ENCODE assay signal across 20 cellular contexts in the genomic region with DNA sequence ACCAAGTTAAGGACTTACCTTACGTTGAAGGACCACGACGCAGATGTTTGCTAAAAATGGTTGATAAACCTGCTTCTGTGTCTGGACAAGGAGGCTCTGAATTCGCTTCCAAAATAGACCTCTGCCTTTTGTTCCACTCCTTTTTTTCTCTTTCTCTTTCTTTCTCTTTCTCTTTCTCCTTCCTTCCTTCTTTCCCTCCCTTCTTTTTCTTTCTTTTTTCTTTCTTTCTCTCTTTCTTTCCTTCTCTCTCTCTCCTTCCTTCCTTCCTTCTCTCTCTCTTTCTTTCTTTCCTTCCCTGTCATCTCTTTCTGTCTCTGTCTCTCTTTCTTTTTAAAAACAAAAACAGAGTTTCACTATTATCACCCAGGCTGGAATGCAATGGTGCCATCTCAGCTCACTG.
A peak's percentile ranks its signal among the peaks of the same experiment; 100 is the strongest.
DNase-seq lines count a peak whose midpoint lies in the region; ATAC-seq, FAIRE-seq and TF ChIP-seq lines count a peak whose summit lies in the region.
"Had no signal": no experiment of that assay in that cellular context is flagged by ENCODE, and none has a peak within 500 bp of the region (broad histone marks: within the 10 kb centered on the region; RNA-seq: fewer than 3 reads in every experiment).

No MANE protein-coding gene starts in this region.

- H3K9me2 ChIP-seq in HCT116 (ENCODE audit: insufficient read depth): no peaks in the 10 kb centered on the region

- H3K4me3 ChIP-seq in A549 (no peak overlapping the region), HCT116 (replicated peaks in 1 of 2; ENCODE audit: low read depth in 1 of 2, low read length in 2 of 2) (no peak overlapping the region), SK-N-MC (no peak overlapping the region), esophagus squamous epithelium (no peak overlapping the region)
- H3K4me3 ChIP-seq: HAP-1 had no signal

- peak overlapping the region; percentile 10 for H2AFZ ChIP-seq in HCT116 (ENCODE audit: low read depth, low read length, poor library complexity, severe bottlenecking)

- POLR2A ChIA-PET in A549 (lab: Yijun Ruan, JAX): no interaction called here
- POLR2A ChIA-PET in HCT116 (lab: Charles Lee): no interaction called here

- no peaks in the 10 kb centered on the region for H3K79me2 ChIP-seq in HCT116 (ENCODE audit: insufficient read depth, low read length)

- peaks cover 33% of the 10 kb centered on the region for H3K4me1 ChIP-seq in A549
- peaks cover 23 to 31% of the 10 kb centered on the region in 2 experiments for H3K4me1 ChIP-seq in HCT116 (ENCODE audit: control insufficient read depth in 1 of 2, insufficient read depth in 2 of 2, low read length in 2 of 2)
- peaks cover 11 to 34% (median 25%) of the 10 kb centered on the region in 3 donors for H3K4me1 ChIP-seq in esophagus squamous epithelium
- H3K4me1 ChIP-seq: BE2C, HAP-1 had no signal

- TF ChIP-seq RAD21 in A549 (conservative IDR thresholded peaks at IDR 0.05 in 1 of 2, IDR thresholded peaks at IDR 0.05 in 1 of 2) (no peak), HCT116 (IDR thresholded peaks at IDR 0.05; ENCODE audit: low read depth) (no peak)

- no peak for TF ChIP-seq CTCF in A549 (IDR thresholded peaks at IDR 0.05)
- no peak for TF ChIP-seq CTCF in HCT116 (IDR thresholded peaks at IDR 0.05 in 2 of 3, conservative IDR thresholded peaks at IDR 0.05 in 1 of 3; ENCODE audit: borderline replicate concordance in 1 of 3, insufficient read depth in 1 of 3, low read depth in 2 of 3, low read length in 2 of 3)
- TF ChIP-seq CTCF in esophagus squamous epithelium (IDR thresholded peaks at IDR 0.05): no peak

- intact Hi-C loops in HCT116 (cut with micrococcal nuclease): no loop called here
- intact Hi-C loops in esophagus squamous epithelium (cut with DNase I): no loop called here

- no peaks in the 10 kb centered on the region for H3K36me3 ChIP-seq in HCT116 (ENCODE audit: control insufficient read depth in 1 of 2, insufficient read depth in 2 of 2, low read length in 2 of 2)
- H3K36me3 ChIP-seq in SK-N-MC (ENCODE audit: insufficient read depth, low read length): no peaks in the 10 kb centered on the region
- no peaks in the 10 kb centered on the region for H3K36me3 ChIP-seq in esophagus squamous epithelium
- H3K36me3 ChIP-seq: BE2C, HAP-1 had no signal

- CTCF ChIA-PET in A549 (lab: Yijun Ruan, JAX): no interaction called here
- CTCF ChIA-PET in HCT116 (lab: Charles Lee): no interaction called here

- no TSS peak for BruUV-seq in HCT116 (replicated peaks; lab: Mats Ljungman, UMichigan)

- no peak for TF ChIP-seq EP300 in A549 (IDR thresholded peaks at IDR 0.05)

- RAD21 ChIA-PET in HCT116 (lab: Charles Lee; ENCODE audit: low non-redundant PET in 1 of 2, low total read pairs in 2 of 2, uncharacterized antibody in 2 of 2, unreplicated experiment in 2 of 2): no interaction called here

- TF ChIP-seq POLR2A in A549 (IDR thresholded peaks at IDR 0.05; ENCODE audit: low read length): no peak
- TF ChIP-seq POLR2A in HCT116 (IDR thresholded peaks at IDR 0.05; ENCODE audit: borderline replicate concordance, extremely low read depth, insufficient read depth, insufficient read length): no peak
- TF ChIP-seq POLR2A in esophagus squamous epithelium (IDR thresholded peaks at IDR 0.05): no peak

- ATAC-seq in A549: no peak
- ATAC-seq in HCT116: no peak

- H3K4me2 ChIP-seq in A549 (peak overlapping the region; percentile 73), HCT116 (ENCODE audit: low read length) (peak overlapping the region; percentile 38)

- H3K27me3 ChIP-seq in HCT116 (ENCODE audit: insufficient read depth, low read length) (no peaks in the 10 kb centered on the region), esophagus squamous epithelium (no peaks in the 10 kb centered on the region)

- no peaks in the 10 kb centered on the region for H3K9me3 ChIP-seq in A549
- no peaks in the 10 kb centered on the region for H3K9me3 ChIP-seq in HCT116 (ENCODE audit: control insufficient read depth in 1 of 2, insufficient read depth in 1 of 2, low read depth in 1 of 2, low read length in 2 of 2)
- no peaks in the 10 kb centered on the region for H3K9me3 ChIP-seq in SK-N-MC (ENCODE audit: low read depth, low read length)
- no peaks in the 10 kb centered on the region for H3K9me3 ChIP-seq in esophagus squamous epithelium
- H3K9me3 ChIP-seq: BE2C, HAP-1 had no signal

- WGBS in A549 (ENCODE audit: missing lambda C conversion rate): 53% methylated on average over 4 of the region's 4 CpGs
- 53 to 88% methylated on average over 3 of the region's 4 CpGs for WGBS in esophagus squamous epithelium, 2 donors

- H3K27ac ChIP-seq in A549 (peak overlapping the region; percentile 23 to 55; a peak in 3 of 6 replicates), HCT116 (ENCODE audit: low read depth, low read length) (no peak overlapping the region), SK-N-MC (peak overlapping the region; percentile 37), esophagus squamous epithelium (peak overlapping the region in 3 of 4 donors; percentile 12 to 81 (median 77))

- no peaks in the 10 kb centered on the region for H4K20me1 ChIP-seq in HCT116 (ENCODE audit: insufficient read depth)

- DNase-seq in A549 (ENCODE audit: low read depth in 1 of 2, low spot score in 1 of 2) (no peak), HCT116 (ENCODE audit: low read depth, low spot score) (no peak), SK-N-MC (ENCODE audit: low read depth, low spot score) (no peak), esophagus squamous epithelium (lab: John Stamatoyannopoulos, UW) (no peak), GM03348 (ENCODE audit: low spot score) (no peak), NCI-H524 (lab: John Stamatoyannopoulos, UW) (no peak), NCI-H526 treated with DMSO at 0.1 percent for 48 hours (lab: John Stamatoyannopoulos, UW) (no peak)
- DNase-seq: BE2C; CD4-positive, CD25-positive, alpha-beta regulatory T cell; COR-L47; GDM1; Kasumi-1; NCI-H1092 treated with DMSO at 0.1 percent for 48 hours; NCI-H146; NCI-H2171; NCI-H748 treated with DMSO at 0.1 percent for 48 hours; NK-92 treated with Interleukin-12 subunit alpha and Interleukin-12 subunit beta, amount 100 ng/mL, for 24 hours; RPMI8226 had no signal

- no peak for FAIRE-seq in A549 (lab: Jason Lieb, UNC)
- FAIRE-seq: HTR-8/SVneo had no signal

- H3K9ac ChIP-seq in HCT116 (ENCODE audit: low read length): no peak overlapping the region
- no peak overlapping the region for H3K9ac ChIP-seq in SK-N-MC (ENCODE audit: insufficient read length)

TF ChIP-seq in A549, 52 proteins besides CTCF, POLR2A, EP300 and RAD21 (continues in another document):
- TF ChIP-seq SREBF2 (IDR thresholded peaks at IDR 0.05) (no peak), MAX (IDR thresholded peaks at IDR 0.05) (no peak), HOXB13 (CRISPR knock-in tag; IDR thresholded peaks at IDR 0.05; ENCODE audit: low read depth) (0 out of 2 replicates have a peak, but pooled peaks have one; percentile 1), RARB (CRISPR knock-in tag; IDR thresholded peaks at IDR 0.05) (no peak), EHF (CRISPR knock-in tag; IDR thresholded peaks at IDR 0.05) (peak; percentile 58; the same call in 1 of the 2 replicates), CHD4 (IDR thresholded peaks at IDR 0.05; ENCODE audit: borderline replicate concordance) (no peak), MAFK (IDR thresholded peaks at IDR 0.05; ENCODE audit: partially characterized antibody) (no peak), HOXB5 (CRISPR knock-in tag; IDR thresholded peaks at IDR 0.05) (no peak), KDM5A (IDR thresholded peaks at IDR 0.05) (no peak), FOSL2 (IDR thresholded peaks at IDR 0.05) (no peak), FOSL2 (CRISPR knock-in tag; IDR thresholded peaks at IDR 0.05) (no peak), ZFP36 (IDR thresholded peaks at IDR 0.05; ENCODE audit: borderline replicate concordance, partially characterized antibody) (no peak), ZSCAN20 (CRISPR knock-in tag; IDR thresholded peaks at IDR 0.05) (no peak)
- TF ChIP-seq, protein P1, sequence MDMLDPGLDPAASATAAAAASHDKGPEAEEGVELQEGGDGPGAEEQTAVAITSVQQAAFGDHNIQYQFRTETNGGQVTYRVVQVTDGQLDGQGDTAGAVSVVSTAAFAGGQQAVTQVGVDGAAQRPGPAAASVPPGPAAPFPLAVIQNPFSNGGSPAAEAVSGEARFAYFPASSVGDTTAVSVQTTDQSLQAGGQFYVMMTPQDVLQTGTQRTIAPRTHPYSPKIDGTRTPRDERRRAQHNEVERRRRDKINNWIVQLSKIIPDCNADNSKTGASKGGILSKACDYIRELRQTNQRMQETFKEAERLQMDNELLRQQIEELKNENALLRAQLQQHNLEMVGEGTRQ (IDR thresholded peaks at IDR 0.05): no peak

TF ChIP-seq in HCT116, 20 proteins besides CTCF, POLR2A, EP300 and RAD21 (continues in another document):
- TF ChIP-seq SP1 (IDR thresholded peaks at IDR 0.05; ENCODE audit: low read depth) (no peak), ATF3 (IDR thresholded peaks at IDR 0.05) (no peak), ZNF274 (IDR thresholded peaks at IDR 0.05; ENCODE audit: low read depth, low read length) (no peak), FOSL1 (IDR thresholded peaks at IDR 0.05; ENCODE audit: low read depth) (no peak), YY1 (IDR thresholded peaks at IDR 0.05; ENCODE audit: extremely low read depth, insufficient replicate concordance, low read depth, low read length) (no peak), MAX (IDR thresholded peaks at IDR 0.05) (no peak), POLR2AphosphoS5 (IDR thresholded peaks at IDR 0.05; ENCODE audit: low read depth, low read length) (no peak), JUND (IDR thresholded peaks at IDR 0.05) (no peak), CEBPB (IDR thresholded peaks at IDR 0.05; ENCODE audit: low read depth) (no peak), TCF7L2 (IDR thresholded peaks at IDR 0.05; ENCODE audit: borderline replicate concordance, extremely low read depth, insufficient read depth, insufficient read length) (no peak), ZFX (IDR thresholded peaks at IDR 0.05) (no peak), EZH2 (IDR thresholded peaks at IDR 0.05) (no peak), CBX3 (IDR thresholded peaks at IDR 0.05; ENCODE audit: low read depth) (no peak), EZH2phosphoT487 (IDR thresholded peaks at IDR 0.05; ENCODE audit: borderline replicate concordance) (no peak), ELF1 (IDR thresholded peaks at IDR 0.05; ENCODE audit: borderline replicate concordance, low read depth) (no peak), SRF (IDR thresholded peaks at IDR 0.05; ENCODE audit: low read depth) (no peak), EGR1 (IDR thresholded peaks at IDR 0.05; ENCODE audit: low read depth) (no peak)
